ENCODE assay signal across 7 cellular contexts in genomic region chr19:51367565-51368365, GRCh38. TPM values are rescaled to one million over a fixed set of nuclear protein-coding genes. Genes with fewer than 3 reads are reported as not detected.
DNase-seq lines count a peak whose midpoint lies in the region; ATAC-seq, FAIRE-seq and TF ChIP-seq lines count a peak whose summit lies in the region.

No MANE protein-coding gene starts in this region.

- DNase-seq in GM18507 (ENCODE audit: extremely low spot score, insufficient read length, low read depth), result peak; percentile 93
- DNase-seq in NCI-H446 (lab: John Stamatoyannopoulos, UW), result peak; percentile 91 to 98
- peak; percentile 99 for DNase-seq in activated CD4-positive, alpha-beta T cell treated with anti-CD3 and anti-CD28 coated beads for 36 hours
- peak; percentile 100 for DNase-seq in choroid plexus epithelial cell (ENCODE audit: low read depth)
- peak; percentile 98 for DNase-seq in kidney tubule cell (ENCODE audit: low spot score)
- DNase-seq in stimulated activated CD4-positive, alpha-beta T cell treated with anti-CD3 and anti-CD28 coated beads, Interleukin-1b, Interleukin-23, amount 100 ng/mL, for 1 hour (ENCODE audit: low read depth in 2 of 2), result peak; percentile 88 to 98

- POLR2A ChIA-PET in activated CD4-positive, alpha-beta T cell treated with anti-CD3 and anti-CD28 coated beads for 36 hours (lab: Charles Lee), result interaction anchor here (0.6 to 2.1 kb wide), 7 partner anchors 13 to 337 kb away, joined by 3 to 11 read pairs (median 4); no protein-coding TSS in a partner anchor

- peaks cover 31% of the 10 kb centered on the region for H3K36me3 Mint-ChIP-seq in activated CD4-positive, alpha-beta T cell treated with anti-CD3 and anti-CD28 coated beads for 36 hours (ENCODE audit: low read depth)

- intact Hi-C loops in activated CD4-positive, alpha-beta T cell treated with anti-CD3 and anti-CD28 coated beads for 36 hours (cut with DNase I, micrococcal nuclease), result loop anchor here (1.0 to 2.0 kb wide), 8 partner anchors 27 to 563 kb away; partner anchors contain the start of gene CTU1 (in 1 of the 2)

- no peaks in the 10 kb centered on the region for H3K27me3 Mint-ChIP-seq in activated CD4-positive, alpha-beta T cell treated with anti-CD3 and anti-CD28 coated beads for 36 hours

- H3K4me3 Mint-ChIP-seq in activated CD4-positive, alpha-beta T cell treated with anti-CD3 and anti-CD28 coated beads for 36 hours, result peak overlapping the region; percentile 90

- peak; percentile 98 for FAIRE-seq in GM18507 (lab: Jason Lieb, UNC)

- peak overlapping the region; percentile 94 for H3K4me3 ChIP-seq in choroid plexus epithelial cell (ENCODE audit: low read depth, low read length)

- peak overlapping the region; percentile 97 for H3K27ac Mint-ChIP-seq in activated CD4-positive, alpha-beta T cell treated with anti-CD3 and anti-CD28 coated beads for 36 hours

- CTCF ChIA-PET in activated CD4-positive, alpha-beta T cell treated with anti-CD3 and anti-CD28 coated beads for 36 hours (lab: Charles Lee), result interaction anchor here (0.8 to 1.7 kb wide), 6 partner anchors 12 to 141 kb away, joined by 3 to 11 read pairs (median 4); no protein-coding TSS in a partner anchor

- ATAC-seq in HG02938 (IDR thresholded peaks at IDR 0.05; ENCODE audit: unreplicated experiment), result peak; percentile 68
- ATAC-seq in activated CD4-positive, alpha-beta T cell treated with anti-CD3 and anti-CD28 coated beads for 36 hours, result peak; percentile 83

- TF ChIP-seq CTCF in choroid plexus epithelial cell (conservative IDR thresholded peaks at IDR 0.05; ENCODE audit: low read depth, low read length), result no peak

- no peaks in the 10 kb centered on the region for H3K9me3 Mint-ChIP-seq in activated CD4-positive, alpha-beta T cell treated with anti-CD3 and anti-CD28 coated beads for 36 hours (ENCODE audit: low read depth)

- peaks cover 58% of the 10 kb centered on the region for H3K4me1 Mint-ChIP-seq in activated CD4-positive, alpha-beta T cell treated with anti-CD3 and anti-CD28 coated beads for 36 hours

RNA-seq across cellular contexts. Expression of gene CLDND2, which starts 1.0 kb away (rescaled TPM):
- total RNA-seq in activated CD4-positive, alpha-beta T cell treated with anti-CD3 and anti-CD28 coated beads for 36 hours, result 1 to 10 TPM; 3.2 to 4.9 TPM

RNA-seq across cellular contexts. Expression of gene ETFB, which starts 1.6 kb away (rescaled TPM):
- total RNA-seq in activated CD4-positive, alpha-beta T cell treated with anti-CD3 and anti-CD28 coated beads for 36 hours, result 100 to 1,000 TPM; 108 to 172 TPM

RNA-seq across cellular contexts. Expression of gene NKG7, which starts 4.7 kb away (rescaled TPM):
- total RNA-seq in activated CD4-positive, alpha-beta T cell treated with anti-CD3 and anti-CD28 coated beads for 36 hours, result 100 to 1,000 TPM in 1 of 2 experiments, 10 to 100 TPM in 1; 92.1 to 125 TPM

RNA-seq across cellular contexts. Expression of gene LIM2, which starts 20.0 kb away (rescaled TPM):
- under 1 TPM in 1 of 2 experiments, not detected in 1; 0.27 TPM for total RNA-seq in activated CD4-positive, alpha-beta T cell treated with anti-CD3 and anti-CD28 coated beads for 36 hours

RNA-seq across cellular contexts. Expression of gene C19orf84, which starts 22.6 kb away (rescaled TPM):
- total RNA-seq in activated CD4-positive, alpha-beta T cell treated with anti-CD3 and anti-CD28 coated beads for 36 hours, result under 1 TPM in 1 of 2 experiments, not detected in 1; 0.33 TPM

Comparison
In these comparisons a context has a peak if more than half of its experiments do, and no peak if none do; other contexts are left out.
1. Peak in every context shown above with its lines: DNase-seq, ATAC-seq and H3K4me3 ChIP-seq.